In genomic region chr3:134363381-134363755, GRCh38 we compare ENCODE assay signal across 8 cellular contexts. TPM values are rescaled to one million over a fixed set of nuclear protein-coding genes. Genes with fewer than 3 reads are reported as not detected.
DNase-seq lines count a peak whose midpoint lies in the region; ATAC-seq lines count a peak whose summit lies in the region.

No MANE protein-coding gene starts in this region.

- H3K4me1 Mint-ChIP-seq in stimulated activated naive CD8-positive, alpha-beta T cell treated with anti-CD3 and anti-CD28 coated beads, Interleukin-15, Interleukin-2, amounts not matched to agents 100 ng/mL and 50 ng/mL, for 24 hours (ENCODE audit: low read depth) = peaks cover 24% of the 10 kb centered on the region
- peaks cover 19 to 28% (median 25%) of the 10 kb centered on the region in 4 donors for H3K4me1 Mint-ChIP-seq in naive thymus-derived CD8-positive, alpha-beta T cell

- H3K36me3 ChIP-seq in ectodermal cell (ENCODE audit: control insufficient read depth, insufficient read depth, low read length) = peaks cover 80% of the 10 kb centered on the region

- H3K4me1 ChIP-seq in ectodermal cell (ENCODE audit: control insufficient read depth, insufficient read depth, low read length) = peaks cover 60% of the 10 kb centered on the region

- H3K27me3 ChIP-seq in ectodermal cell (ENCODE audit: control insufficient read depth, insufficient read depth, low read length, poor library complexity, severe bottlenecking) = no peaks in the 10 kb centered on the region

- H3K27me3 Mint-ChIP-seq in stimulated activated naive CD8-positive, alpha-beta T cell treated with anti-CD3 and anti-CD28 coated beads, Interleukin-15, Interleukin-2, amounts not matched to agents 100 ng/mL and 50 ng/mL, for 24 hours = peaks cover 20% of the 10 kb centered on the region
- H3K27me3 Mint-ChIP-seq in naive thymus-derived CD8-positive, alpha-beta T cell = peaks cover 0 to 9% (median 3%) of the 10 kb centered on the region in 5 donors

- no peaks in the 10 kb centered on the region for H3K9me3 Mint-ChIP-seq in stimulated activated naive CD8-positive, alpha-beta T cell treated with anti-CD3 and anti-CD28 coated beads, Interleukin-15, Interleukin-2, amounts not matched to agents 100 ng/mL and 50 ng/mL, for 24 hours
- H3K9me3 Mint-ChIP-seq in naive thymus-derived CD8-positive, alpha-beta T cell = no peaks in the 10 kb centered on the region

- H3K9me3 ChIP-seq in ectodermal cell (ENCODE audit: control insufficient read depth, low read length) = no peaks in the 10 kb centered on the region

- no peak for DNase-seq in stimulated activated naive CD8-positive, alpha-beta T cell treated with anti-CD3 and anti-CD28 coated beads, Interleukin-15, Interleukin-2, amounts not matched to agents 100 U/mL and 50 U/mL, for 24 hours
- no peak for DNase-seq in naive thymus-derived CD8-positive, alpha-beta T cell
- no peak for DNase-seq in T-helper 2 cell
- DNase-seq in activated gamma-delta T cell treated with Interleukin-2 at 50 U/mL for 16 hours = no peak

- H3K27ac Mint-ChIP-seq in stimulated activated naive CD8-positive, alpha-beta T cell treated with anti-CD3 and anti-CD28 coated beads, Interleukin-15, Interleukin-2, amounts not matched to agents 100 ng/mL and 50 ng/mL, for 24 hours = no peak overlapping the region
- H3K27ac Mint-ChIP-seq in naive thymus-derived CD8-positive, alpha-beta T cell = peak overlapping the region in 5 of 10 donors; percentile 48 to 88 (median 54)

- no peaks in the 10 kb centered on the region for H3K36me3 Mint-ChIP-seq in stimulated activated naive CD8-positive, alpha-beta T cell treated with anti-CD3 and anti-CD28 coated beads, Interleukin-15, Interleukin-2, amounts not matched to agents 100 ng/mL and 50 ng/mL, for 24 hours (ENCODE audit: low read depth)
- no peaks in the 10 kb centered on the region for H3K36me3 Mint-ChIP-seq in naive thymus-derived CD8-positive, alpha-beta T cell

- peak overlapping the region; percentile 93 for H3K27ac ChIP-seq in ectodermal cell (ENCODE audit: insufficient read depth, low read depth, low read length, poor library complexity, severe bottlenecking)

- WGBS in ectodermal cell, 2 experiments = 84 to 85% methylated on average over 3 of the region's 3 CpGs

- H3K4me3 ChIP-seq in ectodermal cell (ENCODE audit: insufficient read depth, low read depth, low read length) = no peak overlapping the region

- H3K4me3 Mint-ChIP-seq in stimulated activated naive CD8-positive, alpha-beta T cell treated with anti-CD3 and anti-CD28 coated beads, Interleukin-15, Interleukin-2, amounts not matched to agents 100 ng/mL and 50 ng/mL, for 24 hours = peak overlapping the region; percentile 21
- peak overlapping the region; percentile 19 to 75 (median 69) for H3K4me3 Mint-ChIP-seq in naive thymus-derived CD8-positive, alpha-beta T cell

- POLR2A ChIA-PET in naive thymus-derived CD8-positive, alpha-beta T cell (lab: Charles Lee) = interaction anchor here (0.8 kb wide), 1 partner anchor 11 kb away, joined by 3 read pairs; the partner anchor contains the start of gene AMOTL2

- ATAC-seq in stimulated activated naive CD8-positive, alpha-beta T cell treated with anti-CD3 and anti-CD28 coated beads, Interleukin-15, Interleukin-2, amounts not matched to agents 100 U/mL and 50 U/mL, for 24 hours = no peak
- no peak for ATAC-seq in naive thymus-derived CD8-positive, alpha-beta T cell
- ATAC-seq in GM18498 (IDR thresholded peaks at IDR 0.05; ENCODE audit: unreplicated experiment) = no peak
- no peak for ATAC-seq in GM21737 (IDR thresholded peaks at IDR 0.05; ENCODE audit: unreplicated experiment)

RNA-seq across cellular contexts. Expression of gene AMOTL2, which starts 10.9 kb away (rescaled TPM):
- polyA plus RNA-seq in ectodermal cell (2013, experiment 1 of 4) = 107 TPM
- 119 TPM for polyA plus RNA-seq in ectodermal cell (2013, experiment 2 of 4)
- 78.3 TPM for polyA plus RNA-seq in ectodermal cell (2013, experiment 3 of 4)
- polyA plus RNA-seq in ectodermal cell (2013, experiment 4 of 4) = 85.9 TPM
- not detected for total RNA-seq in naive thymus-derived CD8-positive, alpha-beta T cell
- polyA plus RNA-seq in naive thymus-derived CD8-positive, alpha-beta T cell = not detected
